17 cellular contexts compared by ENCODE assay signal in the genomic region with DNA sequence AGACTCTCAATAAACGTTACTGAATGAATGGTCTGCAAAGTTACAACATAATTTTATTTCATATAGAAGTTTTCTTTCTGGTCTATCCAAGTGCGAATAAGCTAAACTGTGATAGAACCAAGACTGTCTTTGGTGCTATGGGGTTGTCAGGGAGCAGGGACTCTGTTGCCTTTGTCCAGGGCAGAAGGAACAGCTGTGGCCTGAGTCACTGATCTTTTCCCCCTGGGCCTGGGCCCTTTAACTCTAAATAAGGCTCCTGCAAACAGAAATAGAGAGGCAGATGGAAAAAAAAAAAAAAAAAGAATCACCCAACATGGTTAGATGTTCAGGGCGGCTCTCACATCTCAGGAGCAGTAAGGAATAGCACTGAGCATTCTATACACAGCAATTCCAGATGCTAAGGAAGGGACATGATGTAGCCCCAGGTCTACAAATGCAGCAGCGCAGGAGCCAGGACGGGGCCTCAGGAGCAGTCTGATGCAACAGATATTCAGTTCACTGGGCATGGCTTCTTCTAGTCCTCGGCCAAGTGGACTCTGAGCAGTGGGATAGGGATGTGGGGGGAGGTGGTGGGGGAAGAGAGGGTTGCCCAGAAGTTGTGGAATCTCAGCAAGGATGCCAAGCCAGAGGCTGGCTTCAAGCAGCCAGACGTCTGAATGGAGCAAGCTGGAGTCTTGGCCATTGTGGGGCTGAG.
A peak's percentile ranks its signal among the peaks of the same experiment; 100 is the strongest.
DNase-seq lines count a peak whose midpoint lies in the region; ATAC-seq and TF ChIP-seq lines count a peak whose summit lies in the region.
"Had no signal": no experiment of that assay in that cellular context is flagged by ENCODE, and none has a peak within 500 bp of the region (broad histone marks: within the 10 kb centered on the region; RNA-seq: fewer than 3 reads in every experiment).

No MANE protein-coding gene starts in this region.

- intact Hi-C loops in ascending aorta (cut with DNase I), result loop anchor here (2.0 kb wide), 1 partner anchor 20 kb away; no protein-coding TSS in a partner anchor
- intact Hi-C loops in Caco-2 (cut with micrococcal nuclease; ENCODE audit: unreplicated experiment), result no loop called here

- no peak overlapping the region for H2BK5ac ChIP-seq in trophoblast cell (ENCODE audit: low read depth, low read length, poor library complexity)

- peak overlapping the region; percentile 16 for H3K14ac ChIP-seq in trophoblast cell (ENCODE audit: low read length)

- no peaks in the 10 kb centered on the region for H3K79me1 ChIP-seq in trophoblast cell (ENCODE audit: low read length)

- peak overlapping the region; percentile 79 for H3K27ac ChIP-seq in BLaER1
- peak overlapping the region; percentile 81 to 87 for H3K27ac ChIP-seq in ascending aorta
- H3K27ac ChIP-seq in trophoblast cell (ENCODE audit: low read depth, low read length), result no peak overlapping the region

- H3K4me3 Mint-ChIP-seq in Caco-2 (ENCODE audit: unreplicated experiment) (no peak overlapping the region), T-helper 17 cell (no peak overlapping the region)

- CTCF ChIA-PET in Caco-2 (lab: Charles Lee), result interaction anchor here (0.6 kb wide), 1 partner anchor 1574 kb away, joined by 3 read pairs; no protein-coding TSS in a partner anchor

- H3K36me3 ChIP-seq in BLaER1 (no peaks in the 10 kb centered on the region), ascending aorta (no peaks in the 10 kb centered on the region), trophoblast cell (ENCODE audit: control insufficient read depth in 1 of 2, insufficient read depth in 2 of 2, low read length in 2 of 2) (no peaks in the 10 kb centered on the region), Caco-2 (ENCODE audit: control insufficient read depth, insufficient read depth, low read length) (no peaks in the 10 kb centered on the region)
- H3K36me3 ChIP-seq: ovary had no signal

- H3K4me3 ChIP-seq in BLaER1, result no peak overlapping the region
- no peak overlapping the region for H3K4me3 ChIP-seq in ascending aorta
- H3K4me3 ChIP-seq in trophoblast cell (ENCODE audit: low read depth, low read length), result no peak overlapping the region
- H3K4me3 ChIP-seq in Caco-2 (ENCODE audit: low read depth, low read length), result no peak overlapping the region
- H3K4me3 ChIP-seq: ovary had no signal

- no peak overlapping the region for H2BK12ac ChIP-seq in trophoblast cell (ENCODE audit: low read length)

- H3K27me3 Mint-ChIP-seq in Caco-2 (ENCODE audit: insufficient read depth, unreplicated experiment) (no peaks in the 10 kb centered on the region), T-helper 17 cell (peaks cover 54% of the 10 kb centered on the region)

- H3K4me2 ChIP-seq in BLaER1 (peak overlapping the region; percentile 74), trophoblast cell (ENCODE audit: low read length) (no peak overlapping the region)

- no peak overlapping the region for H2AK5ac ChIP-seq in trophoblast cell (ENCODE audit: low read length)

- H4K91ac ChIP-seq in trophoblast cell (ENCODE audit: low read depth, low read length), result no peak overlapping the region

- H3K4me1 Mint-ChIP-seq in Caco-2 (ENCODE audit: low read depth, unreplicated experiment) (peaks cover 11% of the 10 kb centered on the region), T-helper 17 cell (no peaks in the 10 kb centered on the region)

- no peak for ATAC-seq in T-helper 17 cell

- H3K4ac ChIP-seq in trophoblast cell (ENCODE audit: low read depth, low read length), result no peak overlapping the region

- H3K18ac ChIP-seq in trophoblast cell (ENCODE audit: low read length), result no peak overlapping the region

- H3K9ac ChIP-seq in BLaER1 (peak overlapping the region; percentile 47), trophoblast cell (ENCODE audit: low read length) (no peak overlapping the region)

- H3K79me2 ChIP-seq in trophoblast cell (ENCODE audit: control insufficient read depth, insufficient read depth, low read length, poor library complexity), result no peaks in the 10 kb centered on the region

- no TSS peak for BruUV-seq in Caco-2 (replicated peaks; lab: Mats Ljungman, UMichigan)

- H3K4me1 ChIP-seq in BLaER1 (peaks cover 74% of the 10 kb centered on the region), ascending aorta (peaks cover 3 to 45% of the 10 kb centered on the region in 2 donors), trophoblast cell (ENCODE audit: control insufficient read depth in 1 of 2, insufficient read depth in 2 of 2, low read length in 2 of 2) (peaks cover 5 to 12% of the 10 kb centered on the region in 2 experiments), Caco-2 (peaks cover 10% of the 10 kb centered on the region)

- no peak overlapping the region for H2AFZ ChIP-seq in trophoblast cell (ENCODE audit: insufficient read depth, low read length, poor library complexity)

- H3K36me3 Mint-ChIP-seq in Caco-2 (ENCODE audit: insufficient read depth, unreplicated experiment) (no peaks in the 10 kb centered on the region), T-helper 17 cell (ENCODE audit: low read depth) (no peaks in the 10 kb centered on the region)

- no peak overlapping the region for H2BK120ac ChIP-seq in trophoblast cell (ENCODE audit: insufficient read depth, low read length, poor library complexity)

- H3K9me3 Mint-ChIP-seq in Caco-2 (ENCODE audit: unreplicated experiment), result no peaks in the 10 kb centered on the region

- DNase-seq in ascending aorta (ENCODE audit: low spot score in 2 of 2) (peak; percentile 51 to 85), hippocampal formation (lab: John Stamatoyannopoulos, UW) (peak; percentile 16 to 34), trophoblast cell (no peak), epidermal melanocyte (ENCODE audit: insufficient read length, low spot score) (no peak), NCI-H2196 (lab: John Stamatoyannopoulos, UW; ENCODE audit: unreplicated experiment) (no peak), Caco-2 (no peak), T-helper 17 cell (no peak)
- DNase-seq: ACHN; activated effector memory CD4-positive, alpha-beta T cell treated with Interleukin-2 at 50 U/mL for 16 hours; dermis blood vessel endothelial cell; mammary epithelial cell; NCI-H1436; NCI-H446 treated with DMSO at 0.1 percent for 48 hours; ovary; PC-3; stimulated activated CD4-positive, alpha-beta T cell treated with anti-CD3 and anti-CD28 coated beads, Interleukin-15, amount 100 ng/mL, for 24 hours had no signal

- WGBS in trophoblast cell (ENCODE audit: extremely low coverage, insufficient coverage, insufficient read length), result no CpG with 5 or more reads among the region's 7 CpGs

- H4K8ac ChIP-seq in trophoblast cell (ENCODE audit: low read depth, low read length), result no peak overlapping the region

- H3K27ac Mint-ChIP-seq in Caco-2 (ENCODE audit: unreplicated experiment) (no peak overlapping the region), T-helper 17 cell (no peak overlapping the region)

- H4K12ac ChIP-seq in trophoblast cell (ENCODE audit: low read depth, low read length), result no peak overlapping the region

- H4K20me1 ChIP-seq in BLaER1, result no peaks in the 10 kb centered on the region

- TF ChIP-seq CTCF in ascending aorta (IDR thresholded peaks at IDR 0.05), result peak in 1 of 3 experiments; percentile 41
- TF ChIP-seq CTCF in Caco-2 (IDR thresholded peaks at IDR 0.05; ENCODE audit: insufficient read depth in 1 of 2, low read depth in 1 of 2, low read length in 1 of 2, severe bottlenecking in 1 of 2, unreplicated experiment in 1 of 2), result no peak

- H3K27me3 ChIP-seq in BLaER1, result no peaks in the 10 kb centered on the region
- H3K27me3 ChIP-seq in ascending aorta, result no peaks in the 10 kb centered on the region
- no peaks in the 10 kb centered on the region for H3K27me3 ChIP-seq in trophoblast cell (ENCODE audit: insufficient read depth, low read length)
- no peaks in the 10 kb centered on the region for H3K27me3 ChIP-seq in Caco-2 (replicated peaks; ENCODE audit: control insufficient read depth, insufficient read depth, low read length)
- H3K27me3 ChIP-seq: ovary had no signal

- H3K23ac ChIP-seq in trophoblast cell (ENCODE audit: low read length), result no peak overlapping the region

- POLR2A ChIA-PET in Caco-2 (lab: Charles Lee), result no interaction called here

- H3K9me3 ChIP-seq in BLaER1, result peaks cover 8% of the 10 kb centered on the region
- H3K9me3 ChIP-seq in ascending aorta, result no peaks in the 10 kb centered on the region
- peaks cover 2% of the 10 kb centered on the region for H3K9me3 ChIP-seq in trophoblast cell (ENCODE audit: insufficient read depth, low read depth, low read length)
- no peaks in the 10 kb centered on the region for H3K9me3 ChIP-seq in Caco-2
- no peaks in the 10 kb centered on the region for H3K9me3 ChIP-seq in T-helper 17 cell (ENCODE audit: control insufficient read depth, low read length, poor library complexity, severe bottlenecking)
- H3K9me3 ChIP-seq: ovary had no signal

Comparison
In these comparisons a context has a peak if more than half of its experiments do, and no peak if none do; other contexts are left out.
1. DNase-seq: peak in ascending aorta (2 of 2) and hippocampal formation (2 of 2); none in trophoblast cell (0 of 2), epidermal melanocyte (single experiment), NCI-H2196 (single experiment), Caco-2 (0 of 2) and T-helper 17 cell (0 of 3).